In genomic region chr12:5770727-5771126, GRCh38 we compare ENCODE assay signal across 23 cellular contexts.
"Had no signal": no experiment of that assay in that cellular context is flagged by ENCODE, and none has a peak within 500 bp of the region (broad histone marks: within the 10 kb centered on the region; RNA-seq: fewer than 3 reads in every experiment).

No MANE protein-coding gene starts in this region.

- H3K27ac ChIP-seq: coronary artery, dorsolateral prefrontal cortex, foreskin keratinocyte, gastroesophageal sphincter, heart left ventricle, hepatocyte, lower lobe of right lung had no signal

- H3K36me3 Mint-ChIP-seq: immature natural killer cell, memory B cell had no signal

- H3K27me3 ChIP-seq: dorsolateral prefrontal cortex, foreskin keratinocyte had no signal

- H2AFZ ChIP-seq: hepatocyte had no signal

- H3K4me3 Mint-ChIP-seq: immature natural killer cell, memory B cell had no signal

- ATAC-seq: esophagus mucosa, foreskin keratinocyte, gastroesophageal sphincter, heart left ventricle, left colon, left lobe of liver, left ventricle myocardium superior, lower lobe of right lung had no signal

- H3K79me2 ChIP-seq: hepatocyte had no signal

- H3K4me1 Mint-ChIP-seq: immature natural killer cell, memory B cell had no signal

- H3K4me3 ChIP-seq: coronary artery, dorsolateral prefrontal cortex, gastroesophageal sphincter, heart left ventricle, hepatocyte, lower lobe of right lung had no signal

- H3K4me2 ChIP-seq: hepatocyte had no signal

- DNase-seq: dermis blood vessel endothelial cell; dorsolateral prefrontal cortex; effector CD4-positive, alpha-beta T cell; effector memory CD4-positive, alpha-beta T cell; foreskin keratinocyte; heart left ventricle; hypothalamus; immature natural killer cell; islet precursor cell; kidney; kidney glomerular epithelial cell; left colon; left ventricle myocardium superior; lower lobe of right lung; mammary epithelial cell; mesendoderm; midbrain had no signal

- H3K36me3 ChIP-seq: gastroesophageal sphincter, heart left ventricle, lower lobe of right lung had no signal

- H3K9me3 Mint-ChIP-seq: immature natural killer cell had no signal

- H3K4me1 ChIP-seq: foreskin keratinocyte, gastroesophageal sphincter had no signal

- H3K27ac Mint-ChIP-seq: immature natural killer cell, memory B cell had no signal

- H3K9me3 ChIP-seq: lower lobe of right lung had no signal
